ENCODE assay signal across 11 cellular contexts in genomic region chr1:2251786-2252185, GRCh38. TPM values are rescaled to one million over a fixed set of nuclear protein-coding genes. Genes with fewer than 3 reads are reported as not detected.
A peak's percentile ranks its signal among the peaks of the same experiment; 100 is the strongest.
DNase-seq lines count a peak whose midpoint lies in the region; ATAC-seq and TF ChIP-seq lines count a peak whose summit lies in the region.
"Had no signal": no experiment of that assay in that cellular context is flagged by ENCODE, and none has a peak within 500 bp of the region (broad histone marks: within the 10 kb centered on the region; RNA-seq: fewer than 3 reads in every experiment).

No MANE protein-coding gene starts in this region.

- peaks cover 0 to 19% (median 1%) of the 10 kb centered on the region in 8 donors for H3K9me3 Mint-ChIP-seq in CD4-positive, alpha-beta memory T cell

- peaks cover 0 to 21% of the 10 kb centered on the region in 2 donors for H3K9me3 ChIP-seq in CD4-positive, alpha-beta memory T cell (ENCODE audit: control insufficient read depth in 1 of 2, low read length in 2 of 2)
- H3K9me3 ChIP-seq in prostate gland, result no peaks in the 10 kb centered on the region

- 16% methylated on average over 17 of the region's 17 CpGs for WGBS in prostate gland

- POLR2A ChIA-PET in CD4-positive, alpha-beta memory T cell (lab: Charles Lee; ENCODE audit: partially characterized antibody), result interaction anchor here (14.5 kb wide), 1 partner anchor 18 kb away, joined by 454 read pairs; the partner anchor contains the start of gene SKI

- H3K27ac Mint-ChIP-seq in CD4-positive, alpha-beta memory T cell, result peak overlapping the region in 4 of 7 donors; percentile 47 to 89 (median 68)

- DNase-seq in CD4-positive, alpha-beta memory T cell, result no peak
- DNase-seq in Right ventricle myocardium inferior (ENCODE audit: missing footprints) (peak; percentile 82), prostate gland (ENCODE audit: low spot score) (peak; percentile 95), GM03348 (ENCODE audit: low spot score) (no peak), activated gamma-delta T cell (lab: John Stamatoyannopoulos, UW) (no peak)
- DNase-seq: activated CD8-positive, alpha-beta memory T cell treated with anti-CD3 and anti-CD28 coated beads for 24 hours; NCI-H1436 treated with DMSO at 0.1 percent for 48 hours had no signal

- H3K36me3 ChIP-seq in CD4-positive, alpha-beta memory T cell (ENCODE audit: insufficient read depth, low read length), result peaks cover 12% of the 10 kb centered on the region
- no peaks in the 10 kb centered on the region for H3K36me3 ChIP-seq in prostate gland

- H3K27me3 Mint-ChIP-seq in CD4-positive, alpha-beta memory T cell, result no peaks in the 10 kb centered on the region

- H3K27me3 ChIP-seq in CD4-positive, alpha-beta memory T cell (ENCODE audit: insufficient read depth, low read length), result no peaks in the 10 kb centered on the region
- H3K27me3 ChIP-seq in prostate gland (replicated peaks; ENCODE audit: insufficient read depth), result no peaks in the 10 kb centered on the region

- no peak overlapping the region for H3K4me3 ChIP-seq in CD4-positive, alpha-beta memory T cell (ENCODE audit: low read length in 2 of 2)
- H3K4me3 ChIP-seq in prostate gland, result no peak overlapping the region

- TF ChIP-seq POLR2A in prostate gland (IDR thresholded peaks at IDR 0.05), result peak; percentile 24

- intact Hi-C loops in CD4-positive, alpha-beta memory T cell (cut with micrococcal nuclease), result no loop called here
- intact Hi-C loops in Right ventricle myocardium inferior (cut with DNase I) (no loop called here), prostate gland (cut with DNase I) (no loop called here)

- peaks cover 0 to 61% (median 35%) of the 10 kb centered on the region in 4 donors for H3K4me1 Mint-ChIP-seq in CD4-positive, alpha-beta memory T cell

- peaks cover 90% of the 10 kb centered on the region for H3K4me1 ChIP-seq in CD4-positive, alpha-beta memory T cell (ENCODE audit: insufficient read depth, low read length)
- H3K4me1 ChIP-seq in prostate gland (replicated peaks), result peaks cover 61% of the 10 kb centered on the region

- ATAC-seq in Right ventricle myocardium inferior, result peak; percentile 75
- no peak for ATAC-seq in GM18502 (IDR thresholded peaks at IDR 0.05; ENCODE audit: poor library complexity, unreplicated experiment)
- no peak for ATAC-seq in HG03354 (IDR thresholded peaks at IDR 0.05; ENCODE audit: poor library complexity, severe bottlenecking, unreplicated experiment)

- peak overlapping the region in 5 of 8 donors; percentile 46 to 60 (median 56) for H3K4me3 Mint-ChIP-seq in CD4-positive, alpha-beta memory T cell
- H3K4me3 Mint-ChIP-seq: CD14-positive monocyte had no signal

- TF ChIP-seq CTCF in VCaP (conservative IDR thresholded peaks at IDR 0.05), result no peak
- no peak for TF ChIP-seq CTCF in prostate gland (IDR thresholded peaks at IDR 0.05)

- peak overlapping the region; percentile 32 for H3K27ac ChIP-seq in CD4-positive, alpha-beta memory T cell (ENCODE audit: low read depth, low read length)
- H3K27ac ChIP-seq in VCaP, result peak overlapping the region; percentile 90
- H3K27ac ChIP-seq in prostate gland, result peak overlapping the region; percentile 82 to 95

- CTCF ChIA-PET in CD4-positive, alpha-beta memory T cell (lab: Charles Lee; ENCODE audit: partially characterized antibody), result interaction anchor here (1.1 to 1.2 kb wide), 2 partner anchors 17 to 21 kb away, joined by 3 read pairs; no protein-coding TSS in a partner anchor

- peaks cover 10 to 26% of the 10 kb centered on the region in 2 donors for H3K36me3 Mint-ChIP-seq in CD4-positive, alpha-beta memory T cell

RNA-seq across cellular contexts. Expression of gene SKI, which starts 23.7 kb away (rescaled TPM):
- total RNA-seq in CD4-positive, alpha-beta memory T cell, result 100 to 1,000 TPM in 1 of 2 experiments, 10 to 100 TPM in 1; 96.1 to 104 TPM
- polyA plus RNA-seq in CD4-positive, alpha-beta memory T cell, result under 1 TPM; 0.08 to 0.86 TPM
- total RNA-seq in Right ventricle myocardium inferior (38.5 TPM), prostate gland (100 to 1,000 TPM in 1 of 2 donors, 10 to 100 TPM in 1; 46.2 to 114 TPM)

RNA-seq across cellular contexts. Expression of gene FAAP20, which starts 57.2 kb away (rescaled TPM):
- 10 to 100 TPM; 38.4 to 40.8 TPM for total RNA-seq in CD4-positive, alpha-beta memory T cell
- polyA plus RNA-seq in CD4-positive, alpha-beta memory T cell, result 10 to 100 TPM; 54.2 to 58.9 TPM
- 43.9 TPM for total RNA-seq in Right ventricle myocardium inferior
- 10 to 100 TPM; 55.9 to 70.4 TPM for total RNA-seq in prostate gland

Comparison
In these comparisons a context has a peak if more than half of its experiments do, and no peak if none do; other contexts are left out.
1. DNase-seq: peak in Right ventricle myocardium inferior (single experiment) and prostate gland (single experiment); none in CD4-positive, alpha-beta memory T cell (0 of 5), GM03348 (single experiment) and activated gamma-delta T cell (single experiment).
2. H3K27ac ChIP-seq: peak in every context shown above with its lines; median percentile 90 in VCaP; 88 in prostate gland; 32 in CD4-positive, alpha-beta memory T cell.